12 cellular contexts compared by ENCODE assay signal in genomic region chr1:228318823-228319241, GRCh38.
"Had no signal": no experiment of that assay in that cellular context is flagged by ENCODE, and none has a peak within 500 bp of the region (broad histone marks: within the 10 kb centered on the region; RNA-seq: fewer than 3 reads in every experiment).

No MANE protein-coding gene starts in this region.

- H3K27me3 ChIP-seq: tibial artery had no signal

- ATAC-seq: gastroesophageal sphincter; naive thymus-derived CD8-positive, alpha-beta T cell; stimulated activated effector memory CD8-positive, alpha-beta T cell treated with anti-CD3 and anti-CD28 coated beads, Interleukin-12 subunit alpha, Interleukin-12 subunit beta, amount 100 ng/mL, for 72 hours; T-cell had no signal

- H3K9me3 ChIP-seq: tibial artery had no signal

- H3K4me1 ChIP-seq: gastroesophageal sphincter, tibial artery had no signal

- DNase-seq: activated CD4-positive, alpha-beta T cell treated with anti-CD3 and anti-CD28 coated beads for 1 hour; activated CD4-positive, alpha-beta T cell treated with anti-CD3 and anti-CD28 coated beads, Interleukin-2, amount 50 U/mL, for 4 hours; activated gamma-delta T cell; nucleus accumbens; T1000 had no signal

- H3K27ac ChIP-seq: gastroesophageal sphincter, SK-N-MC, tibial artery, VCaP had no signal

- H3K4me3 ChIP-seq: gastroesophageal sphincter, SK-N-MC, tibial artery had no signal
